ENCODE assay signal across 8 cellular contexts in the genomic region with DNA sequence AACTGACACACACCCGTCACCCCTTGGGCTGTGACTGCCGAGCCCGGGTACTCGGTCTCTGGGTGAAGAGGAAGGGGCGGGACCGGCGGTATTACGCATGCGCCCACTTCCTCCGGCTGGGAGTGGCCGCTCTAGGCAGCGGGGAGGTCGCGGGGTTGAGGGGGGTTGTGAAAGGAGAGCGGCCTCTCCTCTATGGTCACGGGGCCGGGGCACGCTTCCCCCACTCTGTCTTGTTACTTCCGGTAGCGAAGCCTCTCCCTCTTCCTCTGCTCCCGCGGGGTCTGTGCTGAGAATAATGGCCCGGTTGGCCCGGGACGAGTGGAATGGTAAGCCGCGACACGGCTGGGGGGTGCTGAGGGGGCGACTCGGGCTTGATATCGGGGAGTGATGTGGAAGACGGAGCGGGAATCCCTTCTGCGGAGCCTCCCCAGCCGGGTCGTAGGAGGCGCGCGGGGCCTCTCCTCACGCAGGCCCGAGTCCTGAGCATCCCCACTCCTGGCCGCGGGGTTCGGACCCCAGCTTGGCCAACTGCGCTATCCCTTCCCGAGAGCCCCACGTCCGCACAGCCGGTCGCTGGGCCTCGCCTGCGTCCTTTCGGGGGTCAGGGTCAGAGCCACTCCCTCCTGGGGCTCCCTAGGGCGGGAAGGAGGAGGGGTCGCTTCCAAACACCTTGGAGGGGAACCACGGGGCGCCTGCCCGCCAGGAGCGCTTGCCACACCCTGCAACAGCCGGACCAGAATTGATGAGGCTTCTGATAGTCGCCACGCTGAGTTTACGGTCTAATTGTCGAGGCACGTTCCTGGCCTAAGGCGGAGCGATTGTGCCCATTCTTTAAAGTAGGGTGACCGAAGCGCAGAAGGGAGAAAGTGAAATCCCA. TPM values are rescaled to one million over a fixed set of nuclear protein-coding genes. Genes with fewer than 3 reads are reported as not detected.
DNase-seq lines count a peak whose midpoint lies in the region; ATAC-seq and TF ChIP-seq lines count a peak whose summit lies in the region.

BFAR (plus strand) TSS at position 259 of the 877 bp plus-strand sequence. CDS start 11,396 bp downstream, outside the sequence.

- peaks cover 3% of the 10 kb centered on the region for H3K9me3 Mint-ChIP-seq in activated T-cell treated with anti-CD3 and anti-CD28 coated beads, Interleukin-2, amount 50 U/mL, for 4 hours

- peak within 1 kb of the TSS; percentile 100 for H3K4me3 Mint-ChIP-seq in activated T-cell treated with anti-CD3 and anti-CD28 coated beads, Interleukin-2, amount 50 U/mL, for 4 hours

- DNase-seq in DMS53 (lab: John Stamatoyannopoulos, UW) (peak; percentile 97), KG1 (lab: John Stamatoyannopoulos, UW) (peak; percentile 98), Panc1 (ENCODE audit: low read depth, low spot score) (peak; percentile 94)
- DNase-seq in activated T-cell treated with anti-CD3 and anti-CD28 coated beads, Interleukin-2, amount 50 U/mL, for 4 hours: peak; percentile 99
- peak; percentile 97 for DNase-seq in stimulated activated CD8-positive, alpha-beta memory T cell treated with anti-CD3 and anti-CD28 coated beads, Interleukin-7, amount 100 ng/mL, for 24 hours (ENCODE audit: low read depth)

- TSS peak; percentile 78 for BruUV-seq in Panc1 (replicated peaks; lab: Mats Ljungman, UMichigan)

- no peaks in the 10 kb centered on the region for H3K27me3 ChIP-seq in Panc1 (ENCODE audit: control insufficient read depth, insufficient read depth, low read length)
- no peaks in the 10 kb centered on the region for H3K27me3 ChIP-seq in esophagus (ENCODE audit: control insufficient read depth in 1 of 2, insufficient read depth in 2 of 2, low read length in 2 of 2)
- no peaks in the 10 kb centered on the region for H3K27me3 ChIP-seq in muscle layer of colon (ENCODE audit: control insufficient read depth in 1 of 2, insufficient read depth in 2 of 2, low read length in 2 of 2)

- H3K9ac ChIP-seq in muscle layer of colon (ENCODE audit: low read length): peak within 1 kb of the TSS; percentile 91

- CTCF ChIA-PET in Panc1 (lab: Charles Lee): no interaction called here

- H3K27ac ChIP-seq in Panc1 (ENCODE audit: low read length): peak within 1 kb of the TSS; percentile 99
- H3K27ac ChIP-seq in esophagus (ENCODE audit: low read depth in 2 of 2, low read length in 1 of 2): peak within 1 kb of the TSS; percentile 87 to 92
- H3K27ac ChIP-seq in muscle layer of colon (ENCODE audit: low read depth, low read length): peak within 1 kb of the TSS; percentile 64

- WGBS in esophagus, 2 donors: 0% methylated on average over 64 to 69 of the region's 69 CpGs

- POLR2A ChIA-PET in Panc1 (lab: Charles Lee): no interaction called here

- H3K9me3 ChIP-seq in Panc1 (ENCODE audit: control insufficient read depth, insufficient read depth, low read depth, low read length) (no peaks in the 10 kb centered on the region), esophagus (ENCODE audit: control insufficient read depth in 2 of 2, insufficient read depth in 1 of 2, low read depth in 1 of 2, low read length in 1 of 2) (no peaks in the 10 kb centered on the region), muscle layer of colon (ENCODE audit: low read length) (no peaks in the 10 kb centered on the region)

- H3K4me1 Mint-ChIP-seq in activated T-cell treated with anti-CD3 and anti-CD28 coated beads, Interleukin-2, amount 50 U/mL, for 4 hours (ENCODE audit: low read depth): peaks cover 60% of the 10 kb centered on the region

- no peak for TF ChIP-seq CTCF in Panc1 (IDR thresholded peaks at IDR 0.05)

- intact Hi-C loops in Panc1 (cut with micrococcal nuclease; ENCODE audit: unreplicated experiment): loop anchor here (5.0 kb wide), 1 partner anchor 331 kb away; no protein-coding TSS in a partner anchor

- in situ Hi-C loops in Panc1 (cut with HindIII; ENCODE audit: low pct_unique_long_range_greater_than_20kb, low sequenced_read_pairs): no loop called here

- peaks cover 12% of the 10 kb centered on the region for H3K36me3 Mint-ChIP-seq in activated T-cell treated with anti-CD3 and anti-CD28 coated beads, Interleukin-2, amount 50 U/mL, for 4 hours (ENCODE audit: insufficient read depth)

- no peaks in the 10 kb centered on the region for H3K27me3 Mint-ChIP-seq in activated T-cell treated with anti-CD3 and anti-CD28 coated beads, Interleukin-2, amount 50 U/mL, for 4 hours (ENCODE audit: low read depth)

- ATAC-seq in GM21723 (IDR thresholded peaks at IDR 0.05; ENCODE audit: unreplicated experiment) (peak; percentile 77), Panc1 (peak; percentile 90)
- ATAC-seq in activated T-cell treated with anti-CD3 and anti-CD28 coated beads, Interleukin-2, amount 50 U/mL, for 4 hours: peak; percentile 75 to 78

- H3K4me3 ChIP-seq in Panc1 (ENCODE audit: low read depth in 2 of 2, low read length in 2 of 2): peak within 1 kb of the TSS; percentile 88 to 99
- peak within 1 kb of the TSS; percentile 95 to 96 for H3K4me3 ChIP-seq in esophagus (ENCODE audit: low read depth in 1 of 2, low read length in 2 of 2)
- peak within 1 kb of the TSS; percentile 81 to 95 for H3K4me3 ChIP-seq in muscle layer of colon (ENCODE audit: low read depth in 1 of 2, low read length in 2 of 2)

- H3K4me1 ChIP-seq in Panc1 (ENCODE audit: control insufficient read depth, insufficient read depth, low read length): peaks cover 46% of the 10 kb centered on the region
- H3K4me1 ChIP-seq in esophagus (ENCODE audit: control insufficient read depth in 2 of 2, insufficient read depth in 2 of 2, low read length in 1 of 2): peaks cover 0 to 7% of the 10 kb centered on the region in 2 donors
- peaks cover 41% of the 10 kb centered on the region for H3K4me1 ChIP-seq in muscle layer of colon (ENCODE audit: insufficient read depth, low read length)

- H3K36me3 ChIP-seq in Panc1 (ENCODE audit: control insufficient read depth, insufficient read depth, low read length) (peaks cover 8% of the 10 kb centered on the region), esophagus (ENCODE audit: control insufficient read depth in 2 of 2, insufficient read depth in 2 of 2, low read length in 1 of 2) (no peaks in the 10 kb centered on the region), muscle layer of colon (ENCODE audit: insufficient read depth, low read length) (no peaks in the 10 kb centered on the region)

RNA-seq across cellular contexts. Expression of gene BFAR, which starts in this region (rescaled TPM):
- 114 TPM for total RNA-seq in Panc1 (2021; ENCODE audit: unreplicated experiment)
- polyA plus RNA-seq in Panc1 (2012; ENCODE audit: insufficient read length): 74.3 TPM
- total RNA-seq in activated T-cell treated with anti-CD3 and anti-CD28 coated beads, Interleukin-2, amount 50 U/mL, for 4 hours: 10 to 100 TPM; 62.2 to 64.4 (median 63.6) TPM
- 10 to 100 TPM; 14.9 to 18.7 TPM for polyA plus RNA-seq in esophagus

Comparison
In these comparisons a context has a peak if more than half of its experiments do, and no peak if none do; other contexts are left out.
1. Peak in every context shown above with its lines: DNase-seq, ATAC-seq, H3K4me3 ChIP-seq and H3K27ac ChIP-seq.